In the genomic region with DNA sequence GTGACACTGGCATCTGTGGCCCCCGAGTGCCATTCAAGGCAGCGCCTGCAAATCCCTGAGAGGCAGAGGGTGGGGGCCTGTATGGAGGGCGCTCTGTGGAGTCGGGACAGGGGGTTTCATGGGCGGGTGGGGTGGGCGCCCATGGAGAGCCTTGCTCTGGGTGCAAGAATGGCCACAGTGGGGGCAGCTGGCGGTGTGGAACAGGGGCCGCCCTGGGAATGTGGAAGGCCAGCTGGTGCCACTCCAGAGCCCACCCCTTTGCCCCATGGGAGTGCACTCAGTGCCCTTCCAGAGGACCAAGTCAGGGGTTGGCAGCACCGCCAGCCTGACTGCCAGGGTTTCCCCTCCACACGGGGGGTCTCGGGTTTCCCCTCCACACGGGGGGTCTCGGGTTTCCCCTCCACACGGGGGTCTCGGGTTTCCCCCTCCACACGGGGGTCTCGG, we compare ENCODE assay signal across 1 cellular context.
TF ChIP-seq lines count a peak whose summit lies in the region.

No MANE protein-coding gene starts in this region.

TF ChIP-seq in H1, 55 proteins besides CTCF, POLR2A, EP300 and RAD21:
- TF ChIP-seq NANOG (IDR thresholded peaks at IDR 0.05; ENCODE audit: insufficient read depth, low read depth, low read length, poor library complexity, severe bottlenecking) (no peak), POLR2AphosphoS5 (IDR thresholded peaks at IDR 0.05; ENCODE audit: low read depth, low read length) (no peak), HDAC2 (IDR thresholded peaks at IDR 0.05; ENCODE audit: borderline replicate concordance in 1 of 2, low read depth in 2 of 2, low read length in 2 of 2) (no peak), BRCA1 (IDR thresholded peaks at IDR 0.05; ENCODE audit: low read depth, low read length) (no peak), RBBP5 (IDR thresholded peaks at IDR 0.05; ENCODE audit: borderline replicate concordance, low read depth, low read length) (no peak), EGR1 (IDR thresholded peaks at IDR 0.05; ENCODE audit: borderline replicate concordance, low read depth, low read length) (no peak), CHD2 (IDR thresholded peaks at IDR 0.05; ENCODE audit: low read length) (no peak), NRF1 (IDR thresholded peaks at IDR 0.05; ENCODE audit: low read depth, low read length) (no peak), SUZ12 (IDR thresholded peaks at IDR 0.05; ENCODE audit: low read length) (no peak), SIRT6 (IDR thresholded peaks at IDR 0.05; ENCODE audit: low read length) (no peak), SP2 (IDR thresholded peaks at IDR 0.05; ENCODE audit: low read length) (no peak), BCL11A (IDR thresholded peaks at IDR 0.05; ENCODE audit: low read depth in 2 of 2, low read length in 2 of 2) (no peak), ZNF274 (IDR thresholded peaks at IDR 0.05; ENCODE audit: borderline replicate concordance, extremely low read depth, low read length) (no peak)
